ENCODE assay signal across 26 cellular contexts in genomic region chr2:55357907-55358306, GRCh38.
A peak's percentile ranks its signal among the peaks of the same experiment; 100 is the strongest.
DNase-seq lines count a peak whose midpoint lies in the region; FAIRE-seq and TF ChIP-seq lines count a peak whose summit lies in the region.
"Had no signal": no experiment of that assay in that cellular context is flagged by ENCODE, and none has a peak within 500 bp of the region (broad histone marks: within the 10 kb centered on the region; RNA-seq: fewer than 3 reads in every experiment).

No MANE protein-coding gene starts in this region.

- DNase-seq in AG04449 (ENCODE audit: low read depth, low spot score) (peak; percentile 38), EH (ENCODE audit: low read depth) (peak; percentile 57), astrocyte (ENCODE audit: low read depth) (peak; percentile 47), fibroblast of the aortic adventitia (ENCODE audit: low read depth) (peak; percentile 50), NCI-H1048 (lab: John Stamatoyannopoulos, UW) (no peak), DMS153 treated with DMSO at 0.1 percent for 48 hours (lab: John Stamatoyannopoulos, UW; ENCODE audit: unreplicated experiment) (no peak), foreskin fibroblast (no peak)
- DNase-seq in activated CD4-positive, alpha-beta T cell treated with anti-CD3 and anti-CD28 coated beads, Interleukin-2, amount 10 ng/mL, durations not matched to agents 7 days and 5 days, result no peak
- DNase-seq: activated CD4-positive, alpha-beta T cell treated with anti-CD3 and anti-CD28 coated beads, Interleukin-2, amount 50 U/mL, for 1 hour; AML-193; DMS79 treated with DMSO at 0.1 percent for 48 hours; lower lobe of right lung; NCI-H1694; NCI-H2171; NCI-H526; psoas muscle; small intestine; WERI-Rb-1 had no signal

- H3K4me1 ChIP-seq in astrocyte (ENCODE audit: insufficient read depth, low read length), result no peaks in the 10 kb centered on the region
- H3K4me1 ChIP-seq: gastroesophageal sphincter, lower lobe of right lung, psoas muscle, vagina had no signal

- H3K4me3 Mint-ChIP-seq in astrocyte (ENCODE audit: unreplicated experiment), result no peak overlapping the region
- H3K4me3 Mint-ChIP-seq in activated CD4-positive, alpha-beta T cell treated with anti-CD3 and anti-CD28 coated beads, Interleukin-2, amount 10 ng/mL, durations not matched to agents 7 days and 5 days, result no peak overlapping the region
- H3K4me3 Mint-ChIP-seq: stimulated activated memory B cell treated with anti-CD40 and anti-IgM and Interleukin-4, amounts not matched to agents 10 μg/mL and 1 μg/mL and 100 μg/mL, for 72 hours; T-helper 2 cell treated with Interferon-gamma antibody and Interleukin-4, amounts not matched to agents 5 μg/mL and 100 μg/mL, for 36 hours had no signal

- H3K27ac ChIP-seq in astrocyte (ENCODE audit: low read depth, low read length), result no peak overlapping the region
- H3K27ac ChIP-seq: gastroesophageal sphincter, lower lobe of right lung, psoas muscle, RWPE1, vagina, WERI-Rb-1 had no signal

- H3K9me3 Mint-ChIP-seq in astrocyte (ENCODE audit: unreplicated experiment), result peaks cover 2% of the 10 kb centered on the region
- no peaks in the 10 kb centered on the region for H3K9me3 Mint-ChIP-seq in activated CD4-positive, alpha-beta T cell treated with anti-CD3 and anti-CD28 coated beads, Interleukin-2, amount 10 ng/mL, durations not matched to agents 7 days and 5 days
- H3K9me3 Mint-ChIP-seq: stimulated activated memory B cell treated with anti-CD40 and anti-IgM and Interleukin-4, amounts not matched to agents 10 μg/mL and 1 μg/mL and 100 μg/mL, for 72 hours; T-helper 2 cell treated with Interferon-gamma antibody and Interleukin-4, amounts not matched to agents 5 μg/mL and 100 μg/mL, for 36 hours had no signal

- peaks cover 9% of the 10 kb centered on the region for H3K36me3 ChIP-seq in astrocyte (ENCODE audit: insufficient read depth, low read length)

- H3K4me2 ChIP-seq in astrocyte (ENCODE audit: low read length), result no peak overlapping the region

- no peaks in the 10 kb centered on the region for H3K79me2 ChIP-seq in astrocyte (ENCODE audit: insufficient read depth, low read length)

- H3K9me3 ChIP-seq in astrocyte (ENCODE audit: insufficient read depth, low read depth, low read length), result no peaks in the 10 kb centered on the region
- H3K9me3 ChIP-seq: gastroesophageal sphincter, lower lobe of right lung, psoas muscle, vagina had no signal

- H3K9ac ChIP-seq in astrocyte (ENCODE audit: low read length), result no peak overlapping the region

- peaks cover 7% of the 10 kb centered on the region for H3K36me3 Mint-ChIP-seq in astrocyte (ENCODE audit: low read depth, unreplicated experiment)
- no peaks in the 10 kb centered on the region for H3K36me3 Mint-ChIP-seq in activated CD4-positive, alpha-beta T cell treated with anti-CD3 and anti-CD28 coated beads, Interleukin-2, amount 10 ng/mL, durations not matched to agents 7 days and 5 days (ENCODE audit: low read depth)

- no peak overlapping the region for H3K27ac Mint-ChIP-seq in astrocyte (ENCODE audit: unreplicated experiment)
- H3K27ac Mint-ChIP-seq in activated CD4-positive, alpha-beta T cell treated with anti-CD3 and anti-CD28 coated beads, Interleukin-2, amount 10 ng/mL, durations not matched to agents 7 days and 5 days, result no peak overlapping the region
- H3K27ac Mint-ChIP-seq: stimulated activated memory B cell treated with anti-CD40 and anti-IgM and Interleukin-4, amounts not matched to agents 10 μg/mL and 1 μg/mL and 100 μg/mL, for 72 hours; T-helper 2 cell treated with Interferon-gamma antibody and Interleukin-4, amounts not matched to agents 5 μg/mL and 100 μg/mL, for 36 hours had no signal

- FAIRE-seq in astrocyte (lab: Jason Lieb, UNC), result no peak
- FAIRE-seq: endothelial cell of umbilical vein, H1, keratinocyte, small intestine had no signal

- POLR2A ChIA-PET in AG04449 (lab: Yijun Ruan, JAX), result no interaction called here
- POLR2A ChIA-PET in activated CD4-positive, alpha-beta T cell treated with anti-CD3 and anti-CD28 coated beads, Interleukin-2, amount 10 ng/mL, durations not matched to agents 7 days and 5 days (lab: Charles Lee), result no interaction called here

- no peaks in the 10 kb centered on the region for H3K4me1 Mint-ChIP-seq in astrocyte (ENCODE audit: low read depth, unreplicated experiment)
- H3K4me1 Mint-ChIP-seq in activated CD4-positive, alpha-beta T cell treated with anti-CD3 and anti-CD28 coated beads, Interleukin-2, amount 10 ng/mL, durations not matched to agents 7 days and 5 days, result no peaks in the 10 kb centered on the region

- no peaks in the 10 kb centered on the region for H4K20me1 ChIP-seq in astrocyte (ENCODE audit: insufficient read depth, low read length)

- H3K27me3 Mint-ChIP-seq in astrocyte (ENCODE audit: low read depth, unreplicated experiment), result no peaks in the 10 kb centered on the region
- no peaks in the 10 kb centered on the region for H3K27me3 Mint-ChIP-seq in activated CD4-positive, alpha-beta T cell treated with anti-CD3 and anti-CD28 coated beads, Interleukin-2, amount 10 ng/mL, durations not matched to agents 7 days and 5 days
- H3K27me3 Mint-ChIP-seq: stimulated activated memory B cell treated with anti-CD40 and anti-IgM and Interleukin-4, amounts not matched to agents 10 μg/mL and 1 μg/mL and 100 μg/mL, for 72 hours had no signal

- H3K4me3 ChIP-seq in AG04449 (ENCODE audit: low read depth, low read length) (no peak overlapping the region), astrocyte (ENCODE audit: insufficient read depth, low read depth, low read length) (no peak overlapping the region), fibroblast of the aortic adventitia (ENCODE audit: low read depth, low read length) (no peak overlapping the region), foreskin fibroblast (ENCODE audit: low read depth in 1 of 2, low read length in 2 of 2) (no peak overlapping the region)
- H3K4me3 ChIP-seq: gastroesophageal sphincter, lower lobe of right lung, psoas muscle, vagina had no signal

- no peak overlapping the region for H2AFZ ChIP-seq in astrocyte (ENCODE audit: low read depth, low read length)

- CTCF ChIA-PET in AG04449 (lab: Yijun Ruan, JAX), result no interaction called here
- CTCF ChIA-PET in activated CD4-positive, alpha-beta T cell treated with anti-CD3 and anti-CD28 coated beads, Interleukin-2, amount 10 ng/mL, durations not matched to agents 7 days and 5 days (lab: Charles Lee), result no interaction called here

- TF ChIP-seq CTCF in AG04449 (IDR thresholded peaks at IDR 0.05; ENCODE audit: insufficient read depth, low read length, missing control alignments) (no peak), astrocyte (IDR thresholded peaks at IDR 0.05; ENCODE audit: insufficient read depth, low read depth, low read length) (no peak), fibroblast of the aortic adventitia (IDR thresholded peaks at IDR 0.05; ENCODE audit: insufficient read depth, low read length) (no peak), foreskin fibroblast (IDR thresholded peaks at IDR 0.05; ENCODE audit: low read depth, low read length) (no peak)

- no peaks in the 10 kb centered on the region for H3K27me3 ChIP-seq in astrocyte (ENCODE audit: insufficient read depth, low read length)
- H3K27me3 ChIP-seq: gastroesophageal sphincter, vagina had no signal

Comparison
In these comparisons a context has a peak if more than half of its experiments do, and no peak if none do; other contexts are left out.
1. DNase-seq: peak in AG04449 (single experiment), EH (single experiment), astrocyte (single experiment) and fibroblast of the aortic adventitia (single experiment); none in NCI-H1048 (single experiment), activated CD4-positive, alpha-beta T cell treated with anti-CD3 and anti-CD28 coated beads, Interleukin-2, amount 10 ng/mL, durations not matched to agents 7 days and 5 days (single experiment), DMS153 treated with DMSO at 0.1 percent for 48 hours (single experiment) and foreskin fibroblast (0 of 2).